ENCODE assay signal across 12 cellular contexts in genomic region chr12:65926119-65927004, GRCh38.
A peak's percentile ranks its signal among the peaks of the same experiment; 100 is the strongest.
DNase-seq lines count a peak whose midpoint lies in the region; ATAC-seq and TF ChIP-seq lines count a peak whose summit lies in the region.
"Had no signal": no experiment of that assay in that cellular context is flagged by ENCODE, and none has a peak within 500 bp of the region (broad histone marks: within the 10 kb centered on the region; RNA-seq: fewer than 3 reads in every experiment).

No MANE protein-coding gene starts in this region.

- H3K36me3 Mint-ChIP-seq in Calu3 (ENCODE audit: insufficient read depth, unreplicated experiment) (peaks cover 24% of the 10 kb centered on the region), chondrocyte (ENCODE audit: low read depth) (peaks cover 1% of the 10 kb centered on the region)
- H3K36me3 Mint-ChIP-seq in natural killer cell treated with Interleukin-12 subunit alpha and Interleukin-12 subunit beta and Interleukin-15 and Interleukin-18, amount 100 ng/mL, for 72 hours = no peaks in the 10 kb centered on the region

- H3K36me3 ChIP-seq in effector memory CD4-positive, alpha-beta T cell (ENCODE audit: control insufficient read depth, insufficient read depth, low read length) = no peaks in the 10 kb centered on the region

- BruUV-seq in Calu3 (replicated peaks; lab: Mats Ljungman, UMichigan) = no TSS peak

- H3K9me3 ChIP-seq in effector memory CD4-positive, alpha-beta T cell (ENCODE audit: control insufficient read depth, low read length) = no peaks in the 10 kb centered on the region

- H3K4me1 Mint-ChIP-seq in Calu3 (ENCODE audit: low read depth, unreplicated experiment) (peaks cover 74% of the 10 kb centered on the region), chondrocyte (ENCODE audit: low read depth) (peaks cover 52% of the 10 kb centered on the region)
- H3K4me1 Mint-ChIP-seq in natural killer cell treated with Interleukin-12 subunit alpha and Interleukin-12 subunit beta and Interleukin-15 and Interleukin-18, amount 100 ng/mL, for 72 hours (ENCODE audit: low read depth in 2 of 2) = peaks cover 49% of the 10 kb centered on the region in 2 donors

- H3K27me3 Mint-ChIP-seq in Calu3 (ENCODE audit: unreplicated experiment) (no peaks in the 10 kb centered on the region), chondrocyte (ENCODE audit: low read depth) (no peaks in the 10 kb centered on the region)
- peaks cover 0 to 7% of the 10 kb centered on the region in 2 donors for H3K27me3 Mint-ChIP-seq in natural killer cell treated with Interleukin-12 subunit alpha and Interleukin-12 subunit beta and Interleukin-15 and Interleukin-18, amount 100 ng/mL, for 72 hours

- peak; percentile 74 to 85 for ATAC-seq in natural killer cell treated with Interleukin-12 subunit alpha and Interleukin-12 subunit beta and Interleukin-15 and Interleukin-18, amount 100 ng/mL, for 72 hours
- no peak for ATAC-seq in GM21576 (IDR thresholded peaks at IDR 0.05; ENCODE audit: unreplicated experiment)
- ATAC-seq: activated naive CD8-positive, alpha-beta T cell treated with anti-CD3 and anti-CD28 coated beads, Interleukin-2, amount 50 U/mL, for 24 hours had no signal

- CTCF ChIA-PET in Calu3 (lab: Charles Lee) = interaction anchor here (0.6 kb wide), 1 partner anchor 495 kb away, joined by 3 read pairs; no protein-coding TSS in a partner anchor

- H3K27ac Mint-ChIP-seq in Calu3 (ENCODE audit: unreplicated experiment) (peak overlapping the region; percentile 86), chondrocyte (ENCODE audit: unreplicated experiment) (peak overlapping the region; percentile 58)
- H3K27ac Mint-ChIP-seq in natural killer cell treated with Interleukin-12 subunit alpha and Interleukin-12 subunit beta and Interleukin-15 and Interleukin-18, amount 100 ng/mL, for 72 hours = peak overlapping the region; percentile 7 to 86
- H3K27ac Mint-ChIP-seq: activated naive CD8-positive, alpha-beta T cell treated with anti-CD3 and anti-CD28 coated beads, Interleukin-2, amount 50 U/mL, for 24 hours had no signal

- no peaks in the 10 kb centered on the region for H3K27me3 ChIP-seq in HL-60 (ENCODE audit: insufficient read depth, poor library complexity, severe bottlenecking)
- no peaks in the 10 kb centered on the region for H3K27me3 ChIP-seq in effector memory CD4-positive, alpha-beta T cell (replicated peaks; ENCODE audit: control insufficient read depth, insufficient read depth, low read length, poor library complexity, severe bottlenecking)

- intact Hi-C loops in Calu3 (cut with micrococcal nuclease; ENCODE audit: unreplicated experiment) = no loop called here

- peak overlapping the region; percentile 39 for H3K27ac ChIP-seq in HL-60 (replicated peaks)
- no peak overlapping the region for H3K27ac ChIP-seq in effector memory CD4-positive, alpha-beta T cell (ENCODE audit: insufficient read depth, low read length, poor library complexity, severe bottlenecking)

- H3K4me3 Mint-ChIP-seq in Calu3 (ENCODE audit: low read depth, unreplicated experiment) = peak overlapping the region; percentile 70
- no peak overlapping the region for H3K4me3 Mint-ChIP-seq in chondrocyte (ENCODE audit: unreplicated experiment)
- peak overlapping the region; percentile 68 for H3K4me3 Mint-ChIP-seq in natural killer cell treated with Interleukin-12 subunit alpha and Interleukin-12 subunit beta and Interleukin-15 and Interleukin-18, amount 100 ng/mL, for 72 hours
- H3K4me3 Mint-ChIP-seq: activated naive CD8-positive, alpha-beta T cell treated with anti-CD3 and anti-CD28 coated beads, Interleukin-2, amount 50 U/mL, for 24 hours had no signal

- H3K9me3 Mint-ChIP-seq in Calu3 (ENCODE audit: low read depth, unreplicated experiment) = no peaks in the 10 kb centered on the region
- no peaks in the 10 kb centered on the region for H3K9me3 Mint-ChIP-seq in chondrocyte (ENCODE audit: low read depth)
- no peaks in the 10 kb centered on the region for H3K9me3 Mint-ChIP-seq in natural killer cell treated with Interleukin-12 subunit alpha and Interleukin-12 subunit beta and Interleukin-15 and Interleukin-18, amount 100 ng/mL, for 72 hours
- H3K9me3 Mint-ChIP-seq: activated naive CD8-positive, alpha-beta T cell treated with anti-CD3 and anti-CD28 coated beads, Interleukin-2, amount 50 U/mL, for 24 hours had no signal

- no peak for DNase-seq in Calu3
- no peak for DNase-seq in HL-60 (ENCODE audit: low read depth in 1 of 2, low spot score in 1 of 2)
- no peak for DNase-seq in chondrocyte (ENCODE audit: low spot score)
- DNase-seq in natural killer cell treated with Interleukin-12 subunit alpha and Interleukin-12 subunit beta and Interleukin-15 and Interleukin-18, amount 100 ng/mL, for 72 hours (ENCODE audit: low spot score) = no peak
- no peak for DNase-seq in NCI-H187 (lab: John Stamatoyannopoulos, UW)
- DNase-seq in HPDE6-E6E7 (ENCODE audit: extremely low spot score) = no peak
- no peak for DNase-seq in effector memory CD4-positive, alpha-beta T cell
- DNase-seq: activated CD4-positive, CD25-positive, alpha-beta regulatory T cell treated with anti-CD3 and anti-CD28 coated beads, Interleukin-2, amount 50 U/mL, for 72 hours; activated naive CD8-positive, alpha-beta T cell treated with anti-CD3 and anti-CD28 coated beads, Interleukin-2, amount 50 U/mL, for 24 hours; Karpas-422; stimulated activated CD4-positive, alpha-beta T cell treated with anti-CD3 and anti-CD28 coated beads, Interleukin-1b, Interleukin-23, amount 100 ng/mL, for 48 hours had no signal

- H3K4me3 ChIP-seq in HL-60 (replicated peaks; ENCODE audit: insufficient read depth, low read length) = no peak overlapping the region; the same call in 1 of the 2 replicates
- H3K4me3 ChIP-seq in effector memory CD4-positive, alpha-beta T cell (ENCODE audit: insufficient read depth, low read depth, low read length, poor library complexity, severe bottlenecking) = no peak overlapping the region

- H3K4me1 ChIP-seq in effector memory CD4-positive, alpha-beta T cell (ENCODE audit: control insufficient read depth, insufficient read depth, low read length, poor library complexity, severe bottlenecking) = no peaks in the 10 kb centered on the region

- TF ChIP-seq CTCF in Calu3 (IDR thresholded peaks at IDR 0.05; ENCODE audit: unreplicated experiment) (no peak), HL-60 (IDR thresholded peaks at IDR 0.05; ENCODE audit: insufficient read depth, low read length) (no peak), chondrocyte (IDR thresholded peaks at IDR 0.05) (no peak)
